Comparison of ENCODE assay signal across 1 cellular context in the genomic region with DNA sequence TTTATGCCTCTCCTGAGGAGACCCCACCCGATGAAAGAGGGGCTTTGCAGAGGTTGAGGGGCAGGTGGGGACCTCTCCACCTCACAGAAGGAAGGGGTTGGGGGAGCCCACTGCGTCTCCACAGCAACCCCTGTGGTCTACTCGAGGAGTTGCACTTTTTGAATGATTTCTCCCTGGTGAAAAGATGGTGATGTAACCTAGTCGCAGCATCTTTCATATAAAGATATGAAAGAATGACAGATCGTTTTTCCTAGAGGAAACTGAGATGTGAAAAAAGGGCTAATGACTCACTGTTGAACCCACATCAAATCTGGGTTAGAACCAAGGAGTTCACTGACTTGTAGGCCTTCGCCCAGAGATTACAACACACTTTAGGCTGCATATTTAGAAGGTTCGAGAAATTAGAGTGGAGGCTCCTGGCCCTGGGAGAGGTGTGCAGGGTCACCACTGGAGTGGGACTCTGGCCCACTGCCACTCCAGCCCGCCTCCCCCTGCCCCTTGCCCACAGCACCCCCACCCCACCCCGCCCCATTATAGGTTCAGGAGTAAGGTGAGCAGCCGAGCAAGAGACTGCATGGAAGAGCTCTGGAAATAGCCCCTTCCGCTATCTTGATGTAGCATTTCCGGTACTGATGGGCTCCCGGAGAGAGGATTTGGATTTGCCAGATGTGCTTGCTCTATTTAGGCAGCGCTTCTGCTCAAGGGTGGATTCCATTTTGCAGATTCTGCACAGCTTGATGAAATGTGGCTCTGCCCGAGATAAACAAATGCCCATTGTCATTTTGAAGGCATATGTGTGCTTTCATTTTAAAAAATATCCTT.
TF ChIP-seq lines count a peak whose summit lies in the region.

No MANE protein-coding gene starts in this region.

TF ChIP-seq in endothelial cell of umbilical vein, 7 proteins besides CTCF, POLR2A, EP300 and RAD21 (continued from another document):
- TF ChIP-seq, protein P1, sequence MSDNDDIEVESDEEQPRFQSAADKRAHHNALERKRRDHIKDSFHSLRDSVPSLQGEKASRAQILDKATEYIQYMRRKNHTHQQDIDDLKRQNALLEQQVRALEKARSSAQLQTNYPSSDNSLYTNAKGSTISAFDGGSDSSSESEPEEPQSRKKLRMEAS (IDR thresholded peaks at IDR 0.05; ENCODE audit: insufficient read depth, insufficient read length): no peak
